Comparison of ENCODE assay signal across 17 cellular contexts in the genomic region with DNA sequence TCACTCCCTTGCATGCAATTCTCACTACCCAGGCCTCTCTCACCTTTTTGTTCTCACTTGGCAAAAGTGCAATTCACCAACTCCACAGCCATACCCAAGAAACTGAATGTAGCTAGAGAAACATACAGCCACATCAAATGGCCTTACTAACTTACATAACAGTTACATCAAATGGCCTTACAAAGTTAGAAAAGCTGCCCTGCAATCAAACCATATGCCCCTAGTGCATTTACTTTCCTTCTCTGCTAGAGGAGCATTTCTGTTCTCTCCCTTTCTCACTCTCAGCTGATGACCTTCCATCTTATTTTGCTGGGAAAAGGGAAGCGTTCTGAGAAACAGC. TPM values are rescaled to one million over a fixed set of nuclear protein-coding genes. Genes with fewer than 3 reads are reported as not detected.
DNase-seq lines count a peak whose midpoint lies in the region; ATAC-seq and TF ChIP-seq lines count a peak whose summit lies in the region.
"Had no signal": no experiment of that assay in that cellular context is flagged by ENCODE, and none has a peak within 500 bp of the region (broad histone marks: within the 10 kb centered on the region; RNA-seq: fewer than 3 reads in every experiment).

No MANE protein-coding gene starts in this region.

- no peak overlapping the region for H2AFZ ChIP-seq in GM23338
- H2AFZ ChIP-seq: GM23248 had no signal

- no peaks in the 10 kb centered on the region for H3K36me3 Mint-ChIP-seq in GM23338 (ENCODE audit: low read depth)

- TF ChIP-seq CTCF in lower lobe of right lung (IDR thresholded peaks at IDR 0.05), result no peak
- TF ChIP-seq CTCF in RWPE1 (conservative IDR thresholded peaks at IDR 0.05; ENCODE audit: low read depth), result no peak
- TF ChIP-seq CTCF in GM23338 (conservative IDR thresholded peaks at IDR 0.05; ENCODE audit: low read depth in 2 of 2), result no peak

- H3K9me3 ChIP-seq in SK-N-MC (ENCODE audit: low read depth, low read length), result no peaks in the 10 kb centered on the region
- H3K9me3 ChIP-seq in lower lobe of right lung, result no peaks in the 10 kb centered on the region
- H3K9me3 ChIP-seq in subcutaneous abdominal adipose tissue (ENCODE audit: control insufficient read depth in 5 of 5, low read length in 5 of 5), result no peaks in the 10 kb centered on the region
- H3K9me3 ChIP-seq: Caco-2, SJCRH30 had no signal

- CTCF ChIA-PET in RWPE1 (lab: Yijun Ruan, JAX), result interaction anchor here (0.6 kb wide), 2 partner anchors 25 to 127 kb away, joined by 3 read pairs; no protein-coding TSS in a partner anchor

- H3K4me1 ChIP-seq in lower lobe of right lung, result peaks cover 17% of the 10 kb centered on the region
- peaks cover 5 to 42% (median 19%) of the 10 kb centered on the region in 5 donors for H3K4me1 ChIP-seq in subcutaneous abdominal adipose tissue (ENCODE audit: control insufficient read depth in 5 of 5, insufficient read depth in 5 of 5, low read length in 5 of 5)
- H3K4me1 ChIP-seq in GM23338 (ENCODE audit: insufficient read depth), result no peaks in the 10 kb centered on the region
- H3K4me1 ChIP-seq: SJCRH30 had no signal

- no peaks in the 10 kb centered on the region for H3F3A ChIP-seq in GM23338 (replicated peaks; ENCODE audit: low read depth)

- no peaks in the 10 kb centered on the region for H3K9me3 Mint-ChIP-seq in GM23338
- H3K9me3 Mint-ChIP-seq: CD4-positive, alpha-beta T cell had no signal

- H3K27me3 Mint-ChIP-seq in GM23338 (ENCODE audit: insufficient read depth, low read depth, poor library complexity), result no peaks in the 10 kb centered on the region
- H3K27me3 Mint-ChIP-seq: CD4-positive, alpha-beta T cell had no signal

- POLR2A ChIA-PET in RWPE1 (lab: Yijun Ruan, JAX; ENCODE audit: low non-redundant PET), result interaction anchor here (0.9 kb wide), 1 partner anchor 10 kb away, joined by 3 read pairs; a partner anchor contains a TSS

- H3K4me2 ChIP-seq in GM23338, result no peak overlapping the region

- intact Hi-C loops in lower lobe of right lung (cut with DNase I), result no loop called here

- H3K9ac ChIP-seq in SK-N-MC (ENCODE audit: insufficient read length), result no peak overlapping the region
- no peak overlapping the region for H3K9ac ChIP-seq in subcutaneous abdominal adipose tissue (ENCODE audit: low read length in 5 of 5)
- H3K9ac ChIP-seq: GM23248 had no signal

- ATAC-seq in GM18868 (IDR thresholded peaks at IDR 0.05; ENCODE audit: unreplicated experiment), result peak; percentile 22
- ATAC-seq in lower lobe of right lung, result no peak
- no peak for ATAC-seq in GM23338

- H3K27ac ChIP-seq in SK-N-MC (peak overlapping the region; percentile 39; the same call in 1 of the 2 replicates), lower lobe of right lung (peak overlapping the region; percentile 4), subcutaneous abdominal adipose tissue (ENCODE audit: low read depth, low read length) (no peak overlapping the region), RWPE1 (no peak overlapping the region), GM23338 (ENCODE audit: low read depth) (no peak overlapping the region)
- H3K27ac ChIP-seq: GM23248, SJCRH30 had no signal

- H3K27ac Mint-ChIP-seq in GM23338, result no peak overlapping the region
- H3K27ac Mint-ChIP-seq: CD4-positive, alpha-beta T cell had no signal

- no peak for DNase-seq in SK-N-MC (ENCODE audit: low read depth, low spot score)
- DNase-seq in lower lobe of right lung, result no peak
- DNase-seq in RWPE1 (ENCODE audit: low spot score), result no peak
- no peak for DNase-seq in activated CD4-positive, CD25-positive, alpha-beta regulatory T cell treated with anti-CD3 and anti-CD28 coated beads, Interleukin-2, amount 50 U/mL, for 72 hours
- no peak for DNase-seq in GM23338 (ENCODE audit: low spot score)
- DNase-seq: ACHN; Caco-2; CD4-positive, alpha-beta T cell; GM23248; NCI-H1105 treated with DMSO at 0.1 percent for 48 hours; NCI-H1694 treated with DMSO at 0.1 percent for 48 hours; NCI-H510A; NCI-H748 treated with DMSO at 0.1 percent for 48 hours; RPMI8226; SJCRH30 had no signal

- no peaks in the 10 kb centered on the region for H3K4me1 Mint-ChIP-seq in GM23338

- no peaks in the 10 kb centered on the region; the same call in 1 of the 2 replicates for H4K20me1 ChIP-seq in GM23338 (replicated peaks; ENCODE audit: insufficient read depth)

- H3K36me3 ChIP-seq in SK-N-MC (ENCODE audit: insufficient read depth, low read length) (no peaks in the 10 kb centered on the region; the same call in 1 of the 2 replicates), lower lobe of right lung (no peaks in the 10 kb centered on the region), subcutaneous abdominal adipose tissue (ENCODE audit: control insufficient read depth in 5 of 5, insufficient read depth in 5 of 5, low read length in 5 of 5) (no peaks in the 10 kb centered on the region), GM23338 (ENCODE audit: insufficient read depth) (no peaks in the 10 kb centered on the region)
- H3K36me3 ChIP-seq: SJCRH30 had no signal

- H3K9me2 ChIP-seq in GM23338 (ENCODE audit: insufficient read depth), result no peaks in the 10 kb centered on the region

- no peak overlapping the region for H3K4me3 Mint-ChIP-seq in GM23338
- H3K4me3 Mint-ChIP-seq: CD4-positive, alpha-beta T cell had no signal

- H3K4me3 ChIP-seq in SK-N-MC, result no peak overlapping the region
- peak overlapping the region; percentile 40 for H3K4me3 ChIP-seq in lower lobe of right lung
- peak overlapping the region in 4 of 5 donors; percentile 30 to 32 (median 32) for H3K4me3 ChIP-seq in subcutaneous abdominal adipose tissue (ENCODE audit: low read depth in 1 of 5, low read length in 5 of 5)
- no peak overlapping the region for H3K4me3 ChIP-seq in GM23338
- H3K4me3 ChIP-seq: GM23248, SJCRH30 had no signal

- peaks cover 12% of the 10 kb centered on the region for H3K79me2 ChIP-seq in GM23338 (replicated peaks; ENCODE audit: insufficient read depth)

- H3K27me3 ChIP-seq in lower lobe of right lung (ENCODE audit: low read depth) (no peaks in the 10 kb centered on the region), subcutaneous abdominal adipose tissue (ENCODE audit: control insufficient read depth in 5 of 5, insufficient read depth in 4 of 5, low read length in 5 of 5) (no peaks in the 10 kb centered on the region), GM23338 (ENCODE audit: insufficient read depth) (no peaks in the 10 kb centered on the region)
- H3K27me3 ChIP-seq: SJCRH30 had no signal

TF ChIP-seq in GM23338, 12 proteins besides CTCF, POLR2A, EP300 and RAD21:
- TF ChIP-seq STAT1 (IDR thresholded peaks at IDR 0.05; ENCODE audit: unreplicated experiment), result no peak
- TF ChIP-seq, protein P1, sequence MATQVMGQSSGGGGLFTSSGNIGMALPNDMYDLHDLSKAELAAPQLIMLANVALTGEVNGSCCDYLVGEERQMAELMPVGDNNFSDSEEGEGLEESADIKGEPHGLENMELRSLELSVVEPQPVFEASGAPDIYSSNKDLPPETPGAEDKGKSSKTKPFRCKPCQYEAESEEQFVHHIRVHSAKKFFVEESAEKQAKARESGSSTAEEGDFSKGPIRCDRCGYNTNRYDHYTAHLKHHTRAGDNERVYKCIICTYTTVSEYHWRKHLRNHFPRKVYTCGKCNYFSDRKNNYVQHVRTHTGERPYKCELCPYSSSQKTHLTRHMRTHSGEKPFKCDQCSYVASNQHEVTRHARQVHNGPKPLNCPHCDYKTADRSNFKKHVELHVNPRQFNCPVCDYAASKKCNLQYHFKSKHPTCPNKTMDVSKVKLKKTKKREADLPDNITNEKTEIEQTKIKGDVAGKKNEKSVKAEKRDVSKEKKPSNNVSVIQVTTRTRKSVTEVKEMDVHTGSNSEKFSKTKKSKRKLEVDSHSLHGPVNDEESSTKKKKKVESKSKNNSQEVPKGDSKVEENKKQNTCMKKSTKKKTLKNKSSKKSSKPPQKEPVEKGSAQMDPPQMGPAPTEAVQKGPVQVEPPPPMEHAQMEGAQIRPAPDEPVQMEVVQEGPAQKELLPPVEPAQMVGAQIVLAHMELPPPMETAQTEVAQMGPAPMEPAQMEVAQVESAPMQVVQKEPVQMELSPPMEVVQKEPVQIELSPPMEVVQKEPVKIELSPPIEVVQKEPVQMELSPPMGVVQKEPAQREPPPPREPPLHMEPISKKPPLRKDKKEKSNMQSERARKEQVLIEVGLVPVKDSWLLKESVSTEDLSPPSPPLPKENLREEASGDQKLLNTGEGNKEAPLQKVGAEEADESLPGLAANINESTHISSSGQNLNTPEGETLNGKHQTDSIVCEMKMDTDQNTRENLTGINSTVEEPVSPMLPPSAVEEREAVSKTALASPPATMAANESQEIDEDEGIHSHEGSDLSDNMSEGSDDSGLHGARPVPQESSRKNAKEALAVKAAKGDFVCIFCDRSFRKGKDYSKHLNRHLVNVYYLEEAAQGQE (IDR thresholded peaks at IDR 0.05; ENCODE audit: unreplicated experiment), result no peak
- TF ChIP-seq JUNB (IDR thresholded peaks at IDR 0.05; ENCODE audit: unreplicated experiment), result no peak
- TF ChIP-seq ZNF114 (CRISPR knock-in tag; IDR thresholded peaks at IDR 0.05), result no peak

RNA-seq across cellular contexts. Expression of a gene that starts 10.3 kb away (rescaled TPM):
- 67.9 TPM for total RNA-seq in lower lobe of right lung
- 52.2 and 52.8 TPM in 2 replicates for total RNA-seq in GM23338 (2014; rRNA removed; shearing (Covaris generic))
- polyA plus RNA-seq in GM23338 (2016; fragmentation: Nextera tagmentation; extraction: Ambion mirVana), result 26.1 and 33.3 TPM in 2 replicates

RNA-seq across cellular contexts. Expression of a gene that starts 11.6 kb away (rescaled TPM):
- total RNA-seq in lower lobe of right lung, result 13.3 TPM
- 48.9 and 53.0 TPM in 2 replicates for total RNA-seq in GM23338 (2014; rRNA removed; shearing (Covaris generic))
- 16.5 and 19.5 TPM in 2 replicates for polyA plus RNA-seq in GM23338 (2016; fragmentation: Nextera tagmentation; extraction: Ambion mirVana)

Comparison
In these comparisons a context has a peak if more than half of its experiments do, and no peak if none do; other contexts are left out.
1. H3K27ac ChIP-seq: peak in SK-N-MC (single experiment) and lower lobe of right lung (single experiment); none in subcutaneous abdominal adipose tissue (single experiment), RWPE1 (single experiment) and GM23338 (single experiment).
2. H3K4me3 ChIP-seq: peak in lower lobe of right lung (single experiment) and subcutaneous abdominal adipose tissue (4 of 5); none in SK-N-MC (single experiment) and GM23338 (single experiment).